30 cellular contexts compared by ENCODE assay signal in the genomic region with DNA sequence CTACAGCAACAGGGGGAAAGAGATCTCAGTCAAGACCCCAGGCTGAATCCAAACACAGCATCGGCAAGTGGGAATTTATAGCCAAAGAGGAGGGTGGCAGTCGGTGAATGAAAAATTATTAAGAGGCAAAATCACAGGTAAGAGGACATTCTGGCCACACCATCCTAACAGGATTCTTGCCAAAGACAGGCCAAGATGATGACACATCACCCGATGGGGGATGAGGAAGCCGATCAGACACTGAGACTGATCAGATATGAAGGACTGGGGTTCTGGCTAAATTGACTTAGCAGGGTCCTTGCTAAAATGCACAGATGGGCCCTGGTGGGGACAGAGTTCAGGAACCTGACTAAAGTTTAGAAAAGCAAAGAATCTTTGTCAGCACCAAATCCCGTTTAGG.
DNase-seq lines count a peak whose midpoint lies in the region; ATAC-seq, FAIRE-seq and TF ChIP-seq lines count a peak whose summit lies in the region.
"Had no signal": no experiment of that assay in that cellular context is flagged by ENCODE, and none has a peak within 500 bp of the region (broad histone marks: within the 10 kb centered on the region; RNA-seq: fewer than 3 reads in every experiment).

No MANE protein-coding gene starts in this region.

- peak overlapping the region in 1 of 2 experiments; percentile 1; a peak in 1 of 4 replicates for H3K9ac ChIP-seq in K562 (ENCODE audit: insufficient read depth in 1 of 2, low read depth in 2 of 2, low read length in 2 of 2)

- ATAC-seq in K562: peak; percentile 65
- ATAC-seq in stimulated activated naive B cell treated with anti-CD40 and anti-IgM and Interleukin-4, amounts not matched to agents 10 μg/mL and 1 μg/mL and 100 μg/mL, for 72 hours (replicated peaks): no peak
- no peak for ATAC-seq in HG03135 (IDR thresholded peaks at IDR 0.05; ENCODE audit: unreplicated experiment)
- ATAC-seq in HG03571 (IDR thresholded peaks at IDR 0.05; ENCODE audit: unreplicated experiment): no peak
- ATAC-seq: activated CD4-positive, alpha-beta T cell treated with anti-CD3 and anti-CD28 coated beads for 36 hours; activated CD8-positive, alpha-beta T cell treated with anti-CD3 and anti-CD28 coated beads for 36 hours; body of pancreas; left colon had no signal

- H3K79me2 ChIP-seq in K562 (ENCODE audit: control insufficient read depth, insufficient read depth, low read length): peaks cover 15% of the 10 kb centered on the region; the same call in 1 of the 3 replicates

- H3K9me3 ChIP-seq in K562 (replicated peaks; ENCODE audit: control insufficient read depth, insufficient read depth, low read depth, low read length): no peaks in the 10 kb centered on the region
- H3K9me3 ChIP-seq: adrenal gland, body of pancreas, upper lobe of left lung had no signal

- H3K4me3 ChIP-seq in NB4 (ENCODE audit: low read depth, low read length) (no peak overlapping the region), K562 (no peak overlapping the region)
- H3K4me3 ChIP-seq: adrenal gland, body of pancreas, upper lobe of left lung had no signal

- no peaks in the 10 kb centered on the region for H3K9me1 ChIP-seq in K562 (ENCODE audit: control insufficient read depth, insufficient read depth, low read length)

- no peak overlapping the region for H3K4me3 Mint-ChIP-seq in stimulated activated naive B cell treated with anti-CD40 and anti-IgM and Interleukin-4, amounts not matched to agents 10 μg/mL and 1 μg/mL and 100 μg/mL, for 72 hours
- H3K4me3 Mint-ChIP-seq: activated CD4-positive, alpha-beta T cell treated with anti-CD3 and anti-CD28 coated beads for 36 hours; activated CD8-positive, alpha-beta T cell treated with anti-CD3 and anti-CD28 coated beads for 36 hours; activated naive CD4-positive, alpha-beta T cell treated with anti-CD3 and anti-CD28 coated beads for 36 hours; CD14-positive monocyte; immature natural killer cell; nephron progenitor cell had no signal

- DNase-seq in SIG-M5 treated with dmso at 0.1 percent for 504 hours (lab: John Stamatoyannopoulos, UW; ENCODE audit: unreplicated experiment): peak; percentile 33
- no peak for DNase-seq in SIG-M5 (lab: John Stamatoyannopoulos, UW)
- DNase-seq in NB4 (ENCODE audit: low read depth): peak; percentile 52
- DNase-seq in K562 (ENCODE audit: extremely low read depth in 1 of 4, low spot score in 3 of 4): peak; percentile 29 to 64 (median 40)
- DNase-seq in stimulated activated naive B cell treated with anti-CD40 and anti-IgM and Interleukin-4, amounts not matched to agents 10 μg/mL and 1 μg/mL and 100 μg/mL, for 72 hours: no peak
- no peak for DNase-seq in T-helper 2 cell
- DNase-seq: 8988T; activated CD4-positive, alpha-beta T cell treated with anti-CD3 and anti-CD28 coated beads for 36 hours; activated CD8-positive, alpha-beta memory T cell treated with anti-CD3 and anti-CD28 coated beads, Interleukin-2, amount 50 U/mL, for 48 hours; activated CD8-positive, alpha-beta T cell treated with anti-CD3 and anti-CD28 coated beads for 36 hours; activated naive CD4-positive, alpha-beta T cell treated with anti-CD3 and anti-CD28 coated beads for 36 hours; adrenal gland; body of pancreas; DND-41; H7; hypothalamus; immature natural killer cell; left colon; NCI-H1092; NCI-H187; NCI-H2171; NCI-H82; nephron progenitor cell; stimulated activated naive CD4-positive, alpha-beta T cell; upper lobe of left lung had no signal

- H3K36me3 ChIP-seq in K562 (ENCODE audit: control insufficient read depth, insufficient read depth, low read length): peaks cover 5% of the 10 kb centered on the region; the same call in 2 of the 3 replicates
- H3K36me3 ChIP-seq: adrenal gland, upper lobe of left lung had no signal

- H2AFZ ChIP-seq in K562 (ENCODE audit: low read depth, low read length): peak overlapping the region; percentile 42

- FAIRE-seq in K562 (lab: Jason Lieb, UNC): peak; percentile 29

- peaks cover 6 to 37% of the 10 kb centered on the region in 2 experiments; a peak in 4 of 5 replicates for H3K4me1 ChIP-seq in K562 (replicated peaks in 1 of 2; ENCODE audit: control insufficient read depth in 2 of 2, insufficient read depth in 2 of 2, low read length in 2 of 2)
- H3K4me1 ChIP-seq: adrenal gland had no signal

- no peak for TF ChIP-seq RAD21 in K562 (CRISPR knock-in tag; conservative IDR thresholded peaks at IDR 0.05 in 1 of 2, IDR thresholded peaks at IDR 0.05 in 1 of 2)

- no peak overlapping the region for H3K4me2 ChIP-seq in K562 (ENCODE audit: insufficient read depth, low read length)

- POLR2A ChIA-PET in K562 (lab: Yijun Ruan, JAX): no interaction called here

- H3K27me3 ChIP-seq in K562 (ENCODE audit: control insufficient read depth in 2 of 2, insufficient read depth in 2 of 2, low read length in 2 of 2): no peaks in the 10 kb centered on the region
- H3K27me3 ChIP-seq: adrenal gland, body of pancreas, upper lobe of left lung had no signal

- intact Hi-C loops in K562 (cut with micrococcal nuclease): no loop called here

- H4K20me1 ChIP-seq in K562 (replicated peaks; ENCODE audit: control insufficient read depth, insufficient read depth, low read length): no peaks in the 10 kb centered on the region

- H3K27ac Mint-ChIP-seq in stimulated activated naive B cell treated with anti-CD40 and anti-IgM and Interleukin-4, amounts not matched to agents 10 μg/mL and 1 μg/mL and 100 μg/mL, for 72 hours: peak overlapping the region; percentile 7
- H3K27ac Mint-ChIP-seq: activated CD4-positive, alpha-beta T cell treated with anti-CD3 and anti-CD28 coated beads for 36 hours; activated CD8-positive, alpha-beta T cell treated with anti-CD3 and anti-CD28 coated beads for 36 hours; activated naive CD4-positive, alpha-beta T cell treated with anti-CD3 and anti-CD28 coated beads for 36 hours; immature natural killer cell had no signal

- no peaks in the 10 kb centered on the region for H3K27me3 Mint-ChIP-seq in stimulated activated naive B cell treated with anti-CD40 and anti-IgM and Interleukin-4, amounts not matched to agents 10 μg/mL and 1 μg/mL and 100 μg/mL, for 72 hours
- H3K27me3 Mint-ChIP-seq: activated CD4-positive, alpha-beta T cell treated with anti-CD3 and anti-CD28 coated beads for 36 hours; activated CD8-positive, alpha-beta T cell treated with anti-CD3 and anti-CD28 coated beads for 36 hours had no signal

- H3K9me3 Mint-ChIP-seq in stimulated activated naive B cell treated with anti-CD40 and anti-IgM and Interleukin-4, amounts not matched to agents 10 μg/mL and 1 μg/mL and 100 μg/mL, for 72 hours: peaks cover 0 to 3% of the 10 kb centered on the region in 2 donors
- H3K9me3 Mint-ChIP-seq: activated CD8-positive, alpha-beta T cell treated with anti-CD3 and anti-CD28 coated beads for 36 hours; activated naive CD4-positive, alpha-beta T cell treated with anti-CD3 and anti-CD28 coated beads for 36 hours; immature natural killer cell; nephron progenitor cell had no signal

- WGBS in K562 (ENCODE audit: insufficient coverage, low coverage, missing lambda C conversion rate): 29% methylated on average over 5 of the region's 5 CpGs

- TF ChIP-seq EP300 in K562 (IDR thresholded peaks at IDR 0.05; ENCODE audit: low read length): no peak

- in situ Hi-C loops in K562 (cut with MboI): no loop called here

- H3K36me3 Mint-ChIP-seq in stimulated activated naive B cell treated with anti-CD40 and anti-IgM and Interleukin-4, amounts not matched to agents 10 μg/mL and 1 μg/mL and 100 μg/mL, for 72 hours: peaks cover 6 to 8% of the 10 kb centered on the region in 2 donors
- H3K36me3 Mint-ChIP-seq: CD14-positive monocyte had no signal

- CTCF ChIA-PET in K562 (lab: Yijun Ruan, JAX; ENCODE audit: low intra/inter-chr PET ratio): interaction anchor here (1.0 kb wide), 1 partner anchor 66 kb away, joined by 3 read pairs; no protein-coding TSS in a partner anchor

- TF ChIP-seq CTCF in NB4 (IDR thresholded peaks at IDR 0.05; ENCODE audit: low read depth, low read length): no peak
- TF ChIP-seq CTCF in K562 (IDR thresholded peaks at IDR 0.05 in 2 of 3, conservative IDR thresholded peaks at IDR 0.05 in 1 of 3; ENCODE audit: insufficient read depth in 2 of 3, low read depth in 1 of 3, low read length in 3 of 3): no peak

- no TSS peak for BruUV-seq in K562 (replicated peaks; lab: Mats Ljungman, UMichigan)

- H3K4me1 Mint-ChIP-seq in stimulated activated naive B cell treated with anti-CD40 and anti-IgM and Interleukin-4, amounts not matched to agents 10 μg/mL and 1 μg/mL and 100 μg/mL, for 72 hours: peaks cover 0 to 9% of the 10 kb centered on the region in 2 donors
- H3K4me1 Mint-ChIP-seq: activated CD4-positive, alpha-beta T cell treated with anti-CD3 and anti-CD28 coated beads for 36 hours; immature natural killer cell had no signal

- H3K27ac ChIP-seq in K562 (ENCODE audit: extremely low read depth, low read depth, low read length): peak overlapping the region; percentile 7; the same call in 1 of the 3 replicates
- H3K27ac ChIP-seq: adrenal gland, body of pancreas, HL-60, upper lobe of left lung, VCaP had no signal

- no peak for TF ChIP-seq POLR2A in NB4 (IDR thresholded peaks at IDR 0.05; ENCODE audit: extremely low read depth, insufficient read length)
- TF ChIP-seq POLR2A in K562 (conservative IDR thresholded peaks at IDR 0.05): no peak

TF ChIP-seq in K562, 482 proteins besides CTCF, POLR2A, EP300 and RAD21 (continues in another document):
- TF ChIP-seq STAT5A (IDR thresholded peaks at IDR 0.05; ENCODE audit: borderline replicate concordance, low read length): no peak
- TF ChIP-seq HNRNPH1 (optimal IDR thresholded peaks at IDR 0.05; ENCODE audit: low read depth, low read length): no peak
- no peak for TF ChIP-seq IRF2 (CRISPR knock-in tag; IDR thresholded peaks at IDR 0.05)
- TF ChIP-seq, protein P1, sequence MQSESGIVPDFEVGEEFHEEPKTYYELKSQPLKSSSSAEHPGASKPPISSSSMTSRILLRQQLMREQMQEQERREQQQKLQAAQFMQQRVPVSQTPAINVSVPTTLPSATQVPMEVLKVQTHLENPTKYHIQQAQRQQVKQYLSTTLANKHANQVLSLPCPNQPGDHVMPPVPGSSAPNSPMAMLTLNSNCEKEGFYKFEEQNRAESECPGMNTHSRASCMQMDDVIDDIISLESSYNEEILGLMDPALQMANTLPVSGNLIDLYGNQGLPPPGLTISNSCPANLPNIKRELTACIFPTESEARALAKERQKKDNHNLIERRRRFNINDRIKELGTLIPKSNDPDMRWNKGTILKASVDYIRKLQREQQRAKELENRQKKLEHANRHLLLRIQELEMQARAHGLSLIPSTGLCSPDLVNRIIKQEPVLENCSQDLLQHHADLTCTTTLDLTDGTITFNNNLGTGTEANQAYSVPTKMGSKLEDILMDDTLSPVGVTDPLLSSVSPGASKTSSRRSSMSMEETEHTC (IDR thresholded peaks at IDR 0.05): no peak
- no peak for TF ChIP-seq KAT7 (CRISPR knock-in tag; IDR thresholded peaks at IDR 0.05; ENCODE audit: borderline replicate concordance)
- TF ChIP-seq FOXA1 (IDR thresholded peaks at IDR 0.05; ENCODE audit: borderline replicate concordance): no peak
- TF ChIP-seq CTBP1 (IDR thresholded peaks at IDR 0.05; ENCODE audit: borderline replicate concordance): peak; percentile 59
- TF ChIP-seq ETV6 (IDR thresholded peaks at IDR 0.05; ENCODE audit: borderline replicate concordance in 1 of 2, low read depth in 2 of 2, low read length in 1 of 2): 0 out of 4 replicates have a peak, but pooled peaks of 1 of the 2 experiments have one; percentile 15
- TF ChIP-seq ETV6 (CRISPR knock-in tag; IDR thresholded peaks at IDR 0.05; ENCODE audit: borderline replicate concordance): no peak

Comparison
In these comparisons a context has a peak if more than half of its experiments do, and no peak if none do; other contexts are left out.
1. DNase-seq: peak in SIG-M5 treated with dmso at 0.1 percent for 504 hours (single experiment), NB4 (single experiment) and K562 (4 of 4); none in SIG-M5 (single experiment), stimulated activated naive B cell treated with anti-CD40 and anti-IgM and Interleukin-4, amounts not matched to agents 10 μg/mL and 1 μg/mL and 100 μg/mL, for 72 hours (single experiment) and T-helper 2 cell (0 of 5).